1 cellular context compared by ENCODE assay signal in genomic region chr7:113118074-113118959, GRCh38.
TF ChIP-seq lines count a peak whose summit lies in the region.

Gene SMIM30, minus strand, starts transcription at chr7:113118554. Its CDS starts 976 bp downstream, at chr7:113117578.

TF ChIP-seq in HepG2, 621 proteins besides CTCF, POLR2A, EP300 and RAD21 (continued from another document and continues in another):
- TF ChIP-seq POGK (CRISPR knock-in tag; conservative IDR thresholded peaks at IDR 0.05) (peak; percentile 64; the same call in 1 of the 2 replicates), ZNF224 (CRISPR knock-in tag; IDR thresholded peaks at IDR 0.05) (no peak), ZKSCAN8 (CRISPR knock-in tag; IDR thresholded peaks at IDR 0.05; ENCODE audit: borderline replicate concordance) (no peak), ARID3A (IDR thresholded peaks at IDR 0.05; ENCODE audit: low read depth, low read length) (no peak), HBP1 (CRISPR knock-in tag; IDR thresholded peaks at IDR 0.05; ENCODE audit: low read depth) (no peak), TRIM22 (IDR thresholded peaks at IDR 0.05) (no peak), SUZ12 (IDR thresholded peaks at IDR 0.05; ENCODE audit: low read depth, low read length) (peak; percentile 57; the same call in 1 of the 2 replicates), ZNF383 (CRISPR knock-in tag; IDR thresholded peaks at IDR 0.05; ENCODE audit: borderline replicate concordance) (no peak), E2F5 (CRISPR knock-in tag; conservative IDR thresholded peaks at IDR 0.05) (no peak), TEF (CRISPR knock-in tag; IDR thresholded peaks at IDR 0.05) (no peak), NPAS2 (CRISPR knock-in tag; IDR thresholded peaks at IDR 0.05; ENCODE audit: borderline replicate concordance) (no peak), RCOR2 (CRISPR knock-in tag; IDR thresholded peaks at IDR 0.05) (no peak), CAMTA2 (CRISPR knock-in tag; IDR thresholded peaks at IDR 0.05; ENCODE audit: borderline replicate concordance) (no peak), ZNF407 (CRISPR knock-in tag; IDR thresholded peaks at IDR 0.05; ENCODE audit: not compliant biosample characterization) (no peak), GMEB1 (CRISPR knock-in tag; IDR thresholded peaks at IDR 0.05; ENCODE audit: borderline replicate concordance) (peak; percentile 90), HOXA5 (CRISPR knock-in tag; IDR thresholded peaks at IDR 0.05) (0 out of 2 replicates have a peak, but pooled peaks have one; percentile 68), GRHL1 (CRISPR knock-in tag; conservative IDR thresholded peaks at IDR 0.05) (no peak), ZBTB10 (CRISPR knock-in tag; IDR thresholded peaks at IDR 0.05; ENCODE audit: borderline replicate concordance) (no peak), DDIT3 (CRISPR knock-in tag; IDR thresholded peaks at IDR 0.05) (no peak), KDM5B (CRISPR knock-in tag; IDR thresholded peaks at IDR 0.05; ENCODE audit: borderline replicate concordance) (no peak), EEA1 (CRISPR knock-in tag; IDR thresholded peaks at IDR 0.05; ENCODE audit: borderline replicate concordance) (no peak), ZGPAT (CRISPR knock-in tag; IDR thresholded peaks at IDR 0.05) (peak; percentile 74), KLF12 (CRISPR knock-in tag; IDR thresholded peaks at IDR 0.05; ENCODE audit: borderline replicate concordance) (peak; percentile 94), THYN1 (CRISPR knock-in tag; IDR thresholded peaks at IDR 0.05; ENCODE audit: borderline replicate concordance, low read depth) (no peak)
